Comparison of ENCODE assay signal across 21 cellular contexts in genomic region chr18:49678440-49678839, GRCh38.
DNase-seq lines count a peak whose midpoint lies in the region; ATAC-seq, FAIRE-seq and TF ChIP-seq lines count a peak whose summit lies in the region.
"Had no signal": no experiment of that assay in that cellular context is flagged by ENCODE, and none has a peak within 500 bp of the region (broad histone marks: within the 10 kb centered on the region; RNA-seq: fewer than 3 reads in every experiment).

No MANE protein-coding gene starts in this region.

- no peak for TF ChIP-seq RAD21 in HepG2 (CRISPR knock-in tag; IDR thresholded peaks at IDR 0.05)

- H3K4me1 ChIP-seq in HepG2 (ENCODE audit: insufficient read depth, low read length) (peaks cover 29% of the 10 kb centered on the region), spleen (no peaks in the 10 kb centered on the region), trophoblast cell (ENCODE audit: control insufficient read depth in 1 of 2, insufficient read depth in 2 of 2, low read length in 2 of 2) (peaks cover 0 to 4% of the 10 kb centered on the region in 2 experiments)
- H3K4me1 ChIP-seq: HAP-1, psoas muscle, sigmoid colon, suprapubic skin, uterus had no signal

- H2BK12ac ChIP-seq in trophoblast cell (ENCODE audit: low read length) = no peak overlapping the region

- in situ Hi-C loops in HepG2 (cut with HindIII; ENCODE audit: extremely low pct_ligation_motif_present, low pct_unique_long_range_greater_than_20kb) = no loop called here

- H4K12ac ChIP-seq in trophoblast cell (ENCODE audit: low read depth, low read length) = no peak overlapping the region

- H2BK120ac ChIP-seq in trophoblast cell (ENCODE audit: insufficient read depth, low read length, poor library complexity) = no peak overlapping the region

- no peaks in the 10 kb centered on the region for H3K36me3 ChIP-seq in bronchial epithelial cell (ENCODE audit: control insufficient read depth, insufficient read depth, low read length)
- no peaks in the 10 kb centered on the region for H3K36me3 ChIP-seq in HepG2 (replicated peaks in 1 of 2; ENCODE audit: control insufficient read depth in 1 of 2, insufficient read depth in 2 of 2, low read length in 2 of 2)
- no peaks in the 10 kb centered on the region for H3K36me3 ChIP-seq in spleen
- H3K36me3 ChIP-seq in trophoblast cell (ENCODE audit: control insufficient read depth in 1 of 2, insufficient read depth in 2 of 2, low read length in 2 of 2) = no peaks in the 10 kb centered on the region
- H3K36me3 ChIP-seq: HAP-1, sigmoid colon, suprapubic skin, uterus had no signal

- H2BK5ac ChIP-seq in trophoblast cell (ENCODE audit: low read depth, low read length, poor library complexity) = no peak overlapping the region

- TF ChIP-seq POLR2A in HepG2 (IDR thresholded peaks at IDR 0.05; ENCODE audit: insufficient read depth in 1 of 2, low read depth in 2 of 2, low read length in 2 of 2) (no peak), spleen (IDR thresholded peaks at IDR 0.05) (no peak)

- H3K27ac ChIP-seq in HepG2 (ENCODE audit: extremely low read length, insufficient read depth, low read length) (no peak overlapping the region), spleen (peak overlapping the region in 5 of 8 donors; percentile 29 to 65 (median 49)), trophoblast cell (ENCODE audit: low read depth, low read length) (no peak overlapping the region)
- H3K27ac ChIP-seq: HL-60, psoas muscle, sigmoid colon, suprapubic skin, uterus had no signal

- H3K4me3 ChIP-seq in bronchial epithelial cell (ENCODE audit: low read depth, low read length) (no peak overlapping the region), HepG2 (replicated peaks in 1 of 3; ENCODE audit: insufficient read depth in 1 of 3, low read depth in 2 of 3, low read length in 3 of 3) (no peak overlapping the region), spleen (no peak overlapping the region), trophoblast cell (ENCODE audit: low read depth, low read length) (no peak overlapping the region)
- H3K4me3 ChIP-seq: HAP-1, psoas muscle, sigmoid colon, suprapubic skin, uterus had no signal

- peak; percentile 11 for ATAC-seq in HG03135 (IDR thresholded peaks at IDR 0.05; ENCODE audit: unreplicated experiment)
- ATAC-seq in HepG2 = 0 out of 3 replicates have a peak, but pooled peaks have one; percentile 29
- ATAC-seq in GM19324 (IDR thresholded peaks at IDR 0.05; ENCODE audit: low FRiP score, unreplicated experiment) = no peak
- ATAC-seq: activated naive CD8-positive, alpha-beta T cell treated with anti-CD3 and anti-CD28 coated beads, Interleukin-2, amount 50 U/mL, for 24 hours; psoas muscle had no signal

- no TSS peak for BruUV-seq in HepG2 (replicated peaks; lab: Mats Ljungman, UMichigan)

- no peak overlapping the region for H3K4me2 ChIP-seq in HepG2 (ENCODE audit: low read depth, low read length)
- H3K4me2 ChIP-seq in trophoblast cell (ENCODE audit: low read length) = no peak overlapping the region

- H3K9ac ChIP-seq in HepG2 (ENCODE audit: insufficient read depth, low read depth, low read length) (no peak overlapping the region), trophoblast cell (ENCODE audit: low read length) (no peak overlapping the region)

- no peaks in the 10 kb centered on the region for H3K79me1 ChIP-seq in trophoblast cell (ENCODE audit: low read length)

- H4K8ac ChIP-seq in trophoblast cell (ENCODE audit: low read depth, low read length) = no peak overlapping the region

- DNase-seq in bronchial epithelial cell (ENCODE audit: low read depth) (peak; percentile 40), HepG2 (ENCODE audit: low spot score) (no peak), spleen (no peak), trophoblast cell (no peak), HK-2 (ENCODE audit: unreplicated experiment) (no peak)
- DNase-seq: activated CD4-positive, alpha-beta T cell treated with anti-CD3 and anti-CD28 coated beads, Interleukin-2, amount 10 ng/mL, durations not matched to agents 7 days and 5 days; activated naive CD8-positive, alpha-beta T cell treated with anti-CD3 and anti-CD28 coated beads, Interleukin-2, amount 50 U/mL, for 24 hours; activated T-cell treated with anti-CD3 and anti-CD28 coated beads, Interleukin-2, amount 50 U/mL, for 48 hours; CD4-positive, CD25-positive, alpha-beta regulatory T cell; Kasumi-1; NCI-H1436; psoas muscle; sigmoid colon; stimulated activated naive CD4-positive, alpha-beta T cell; uterus had no signal

- peaks cover 2% of the 10 kb centered on the region for H3K27me3 ChIP-seq in bronchial epithelial cell (ENCODE audit: control insufficient read depth, insufficient read depth, low read length)
- peaks cover 1 to 16% of the 10 kb centered on the region in 2 experiments; a peak in 3 of 5 replicates for H3K27me3 ChIP-seq in HepG2 (ENCODE audit: control insufficient read depth in 1 of 2, insufficient read depth in 2 of 2, low read length in 2 of 2)
- peaks cover 0 to 3% (median 0%) of the 10 kb centered on the region in 7 donors for H3K27me3 ChIP-seq in spleen (replicated peaks in 1 of 7)
- no peaks in the 10 kb centered on the region for H3K27me3 ChIP-seq in trophoblast cell (ENCODE audit: insufficient read depth, low read length)
- H3K27me3 ChIP-seq: sigmoid colon, uterus had no signal

- POLR2A ChIA-PET in HepG2 (lab: Yijun Ruan, JAX) = no interaction called here

- H2AFZ ChIP-seq in HepG2 (ENCODE audit: low read length) (no peak overlapping the region), trophoblast cell (ENCODE audit: insufficient read depth, low read length, poor library complexity) (no peak overlapping the region)

- no peak overlapping the region for H2AK5ac ChIP-seq in trophoblast cell (ENCODE audit: low read length)

- CTCF ChIA-PET in HepG2 (lab: Yijun Ruan, JAX; ENCODE audit: low intra/inter-chr PET ratio, low total read pairs) = no interaction called here

- H3K4ac ChIP-seq in trophoblast cell (ENCODE audit: low read depth, low read length) = no peak overlapping the region

- intact Hi-C loops in HepG2 (cut with micrococcal nuclease; ENCODE audit: unreplicated experiment) (no loop called here), spleen (cut with DNase I; ENCODE audit: low total_unique reads) (no loop called here)

- WGBS in HepG2 (ENCODE audit: low lambda C conversion rate) = 17% methylated on average over 1 of the region's 3 CpGs
- 70 to 92% (median 74%) methylated on average over 2 to 3 of the region's 3 CpGs for WGBS in spleen, 5 donors
- no CpG with 5 or more reads among the region's 3 CpGs for WGBS in trophoblast cell (ENCODE audit: extremely low coverage, insufficient coverage, insufficient read length)

- H3K9me3 ChIP-seq in HepG2 (ENCODE audit: low read length) = no peaks in the 10 kb centered on the region
- H3K9me3 ChIP-seq in spleen = no peaks in the 10 kb centered on the region
- no peaks in the 10 kb centered on the region for H3K9me3 ChIP-seq in trophoblast cell (ENCODE audit: insufficient read depth, low read depth, low read length)
- H3K9me3 ChIP-seq: HAP-1, psoas muscle, sigmoid colon, suprapubic skin, uterus had no signal

- no peak overlapping the region for H3K14ac ChIP-seq in trophoblast cell (ENCODE audit: low read length)

- no peak overlapping the region for H3K18ac ChIP-seq in trophoblast cell (ENCODE audit: low read length)

- FAIRE-seq in bronchial epithelial cell (lab: Jason Lieb, UNC) (no peak), HepG2 (lab: Jason Lieb, UNC) (no peak)
- FAIRE-seq: GM12892 had no signal

- no peak overlapping the region for H4K91ac ChIP-seq in trophoblast cell (ENCODE audit: low read depth, low read length)

- TF ChIP-seq EP300 in HepG2 (IDR thresholded peaks at IDR 0.05; ENCODE audit: low read depth in 2 of 2, low read length in 2 of 2) (no peak), HepG2 (CRISPR knock-in tag; IDR thresholded peaks at IDR 0.05; ENCODE audit: borderline replicate concordance) (no peak)

- H4K20me1 ChIP-seq in HepG2 (ENCODE audit: insufficient read depth, low read length) = no peaks in the 10 kb centered on the region

- H3K79me2 ChIP-seq in HepG2 (ENCODE audit: insufficient read depth, low read length) (no peaks in the 10 kb centered on the region), trophoblast cell (ENCODE audit: control insufficient read depth, insufficient read depth, low read length, poor library complexity) (no peaks in the 10 kb centered on the region)

- no peak overlapping the region for H3K23ac ChIP-seq in trophoblast cell (ENCODE audit: low read length)

- TF ChIP-seq CTCF in bronchial epithelial cell (IDR thresholded peaks at IDR 0.05; ENCODE audit: insufficient read depth, low read length, severe bottlenecking) (no peak), HepG2 (CRISPR knock-in tag; IDR thresholded peaks at IDR 0.05) (no peak), spleen (IDR thresholded peaks at IDR 0.05 in 8 of 11, conservative IDR thresholded peaks at IDR 0.05 in 3 of 11) (no peak)

TF ChIP-seq in HepG2, 621 proteins besides CTCF, POLR2A, EP300 and RAD21:
- no peak for TF ChIP-seq ETV6 (CRISPR knock-in tag; conservative IDR thresholded peaks at IDR 0.05)
- peak; percentile 68 for TF ChIP-seq ZNF441 (CRISPR knock-in tag; IDR thresholded peaks at IDR 0.05; ENCODE audit: borderline replicate concordance)
- TF ChIP-seq NFIC (IDR thresholded peaks at IDR 0.05; ENCODE audit: low read length) = no peak

Comparison
In these comparisons a context has a peak if more than half of its experiments do, and no peak if none do; other contexts are left out.
1. H3K27ac ChIP-seq: peak in spleen (5 of 8); none in HepG2 (single experiment) and trophoblast cell (single experiment).